ENCODE assay signal across 1 cellular context in genomic region chr11:16603890-16604783, GRCh38.
A peak's percentile ranks its signal among the peaks of the same experiment; 100 is the strongest.
TF ChIP-seq lines count a peak whose summit lies in the region.

No MANE protein-coding gene starts in this region.

TF ChIP-seq in HEK293, 187 proteins besides CTCF, POLR2A, EP300 and RAD21 (continued from another document):
- TF ChIP-seq ZBTB20 (tag by site-specific recombination; IDR thresholded peaks at IDR 0.05) (peak; percentile 43; the same call in 1 of the 2 replicates), ZNF266 (tag by site-specific recombination; IDR thresholded peaks at IDR 0.05; ENCODE audit: low read depth) (no peak), MYNN (tag by site-specific recombination; IDR thresholded peaks at IDR 0.05; ENCODE audit: borderline replicate concordance) (no peak), ZFP69B (tag by site-specific recombination; IDR thresholded peaks at IDR 0.05) (no peak), ZNF580 (tag by site-specific recombination; IDR thresholded peaks at IDR 0.05) (no peak), SP2 (tag by site-specific recombination; IDR thresholded peaks at IDR 0.05) (no peak), ZNF629 (tag by site-specific recombination; IDR thresholded peaks at IDR 0.05) (peak; percentile 38; the same call in 1 of the 2 replicates), ZNF777 (tag by site-specific recombination; IDR thresholded peaks at IDR 0.05; ENCODE audit: borderline replicate concordance) (no peak), ZFP41 (tag by site-specific recombination; IDR thresholded peaks at IDR 0.05; ENCODE audit: borderline replicate concordance) (no peak), OVOL3 (tag by site-specific recombination; IDR thresholded peaks at IDR 0.05) (no peak), ZNF148 (tag by site-specific recombination; IDR thresholded peaks at IDR 0.05; ENCODE audit: borderline replicate concordance) (no peak), ZNF626 (tag by site-specific recombination; IDR thresholded peaks at IDR 0.05) (no peak), ZSCAN23 (tag by site-specific recombination; IDR thresholded peaks at IDR 0.05) (no peak), ZNF518A (tag by site-specific recombination; conservative IDR thresholded peaks at IDR 0.05; ENCODE audit: low read depth) (no peak)
